Comparison of ENCODE assay signal across 20 cellular contexts in the genomic region with DNA sequence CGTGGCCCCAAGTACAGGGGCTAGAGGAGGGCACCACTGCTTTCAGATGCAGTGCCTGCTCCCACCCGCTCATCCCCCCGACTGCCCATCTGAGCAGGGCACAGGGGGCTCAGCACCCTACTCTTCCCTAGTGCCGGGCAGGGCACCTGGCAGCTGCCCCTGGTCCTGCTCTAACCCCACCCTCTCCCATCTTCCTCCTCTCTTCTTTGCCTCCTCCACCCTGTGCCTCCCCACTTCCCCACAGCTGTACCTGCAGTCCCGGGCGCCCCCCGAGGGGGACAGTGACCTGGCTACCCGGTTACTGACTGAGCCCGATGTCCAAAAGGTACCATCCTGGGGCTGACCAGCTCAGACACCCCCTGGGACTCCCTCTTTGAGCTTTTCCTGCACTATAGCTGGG.
"Had no signal": no experiment of that assay in that cellular context is flagged by ENCODE, and none has a peak within 500 bp of the region (broad histone marks: within the 10 kb centered on the region; RNA-seq: fewer than 3 reads in every experiment).

No MANE protein-coding gene starts in this region.

- H3K4me3 ChIP-seq: gastrocnemius medialis, left lung, neural progenitor cell, ovary, smooth muscle cell, thyroid gland had no signal

- H3K36me3 ChIP-seq: neural progenitor cell, ovary, thyroid gland had no signal

- H3K4me1 ChIP-seq: gastrocnemius medialis had no signal

- H3K9me3 ChIP-seq: gastrocnemius medialis, left lung, ovary, SK-N-SH, thyroid gland had no signal

- H3K9me3 Mint-ChIP-seq: activated naive CD4-positive, alpha-beta T cell treated with anti-CD3 and anti-CD28 coated beads for 36 hours; activated naive CD8-positive, alpha-beta T cell treated with anti-CD3 and anti-CD28 coated beads, Interleukin-2, amount 50 U/mL, for 24 hours; brain; neural progenitor cell; T-cell had no signal

- H3K36me3 Mint-ChIP-seq: brain, neural progenitor cell had no signal

- DNase-seq: activated CD4-positive, alpha-beta T cell treated with anti-CD3 and anti-CD28 coated beads, Interleukin-2, amount 50 U/mL, for 4 hours; activated CD4-positive, CD25-positive, alpha-beta regulatory T cell treated with anti-CD3 and anti-CD28 coated beads, Interleukin-2, amount 50 U/mL, for 72 hours; activated naive CD4-positive, alpha-beta T cell treated with anti-CD3 and anti-CD28 coated beads for 36 hours; activated naive CD8-positive, alpha-beta T cell treated with anti-CD3 and anti-CD28 coated beads, Interleukin-2, amount 50 U/mL, for 24 hours; anterior cingulate cortex; caudate nucleus; gastrocnemius medialis; mammary epithelial cell; ovary; SK-N-SH; stimulated activated CD4-positive, alpha-beta T cell treated with anti-CD3 and anti-CD28 coated beads, Interleukin-4, amount 100 ng/mL, for 4 hours; stimulated activated naive CD4-positive, alpha-beta T cell treated with Interleukin-2 at 50 U/mL for 16 hours; T-cell; thyroid gland had no signal

- ATAC-seq: activated naive CD8-positive, alpha-beta T cell treated with anti-CD3 and anti-CD28 coated beads, Interleukin-2, amount 50 U/mL, for 24 hours; esophagus mucosa; gastrocnemius medialis; left lung; sciatic nerve; T-cell had no signal

- H3K27ac ChIP-seq: gastrocnemius medialis, left lung, neural progenitor cell, ovary, thyroid gland had no signal

- H3K27ac Mint-ChIP-seq: activated naive CD4-positive, alpha-beta T cell treated with anti-CD3 and anti-CD28 coated beads for 36 hours; activated naive CD8-positive, alpha-beta T cell treated with anti-CD3 and anti-CD28 coated beads, Interleukin-2, amount 50 U/mL, for 24 hours; brain; neural progenitor cell had no signal

- H3K27me3 ChIP-seq: gastrocnemius medialis, left lung, neural progenitor cell, ovary, thyroid gland had no signal

- H3K27me3 Mint-ChIP-seq: activated naive CD8-positive, alpha-beta T cell treated with anti-CD3 and anti-CD28 coated beads, Interleukin-2, amount 50 U/mL, for 24 hours; T-cell had no signal

- H3K4me3 Mint-ChIP-seq: activated naive CD4-positive, alpha-beta T cell treated with anti-CD3 and anti-CD28 coated beads for 36 hours; activated naive CD8-positive, alpha-beta T cell treated with anti-CD3 and anti-CD28 coated beads, Interleukin-2, amount 50 U/mL, for 24 hours; brain; neural progenitor cell; T-cell had no signal
